8 cellular contexts compared by ENCODE assay signal in the genomic region with DNA sequence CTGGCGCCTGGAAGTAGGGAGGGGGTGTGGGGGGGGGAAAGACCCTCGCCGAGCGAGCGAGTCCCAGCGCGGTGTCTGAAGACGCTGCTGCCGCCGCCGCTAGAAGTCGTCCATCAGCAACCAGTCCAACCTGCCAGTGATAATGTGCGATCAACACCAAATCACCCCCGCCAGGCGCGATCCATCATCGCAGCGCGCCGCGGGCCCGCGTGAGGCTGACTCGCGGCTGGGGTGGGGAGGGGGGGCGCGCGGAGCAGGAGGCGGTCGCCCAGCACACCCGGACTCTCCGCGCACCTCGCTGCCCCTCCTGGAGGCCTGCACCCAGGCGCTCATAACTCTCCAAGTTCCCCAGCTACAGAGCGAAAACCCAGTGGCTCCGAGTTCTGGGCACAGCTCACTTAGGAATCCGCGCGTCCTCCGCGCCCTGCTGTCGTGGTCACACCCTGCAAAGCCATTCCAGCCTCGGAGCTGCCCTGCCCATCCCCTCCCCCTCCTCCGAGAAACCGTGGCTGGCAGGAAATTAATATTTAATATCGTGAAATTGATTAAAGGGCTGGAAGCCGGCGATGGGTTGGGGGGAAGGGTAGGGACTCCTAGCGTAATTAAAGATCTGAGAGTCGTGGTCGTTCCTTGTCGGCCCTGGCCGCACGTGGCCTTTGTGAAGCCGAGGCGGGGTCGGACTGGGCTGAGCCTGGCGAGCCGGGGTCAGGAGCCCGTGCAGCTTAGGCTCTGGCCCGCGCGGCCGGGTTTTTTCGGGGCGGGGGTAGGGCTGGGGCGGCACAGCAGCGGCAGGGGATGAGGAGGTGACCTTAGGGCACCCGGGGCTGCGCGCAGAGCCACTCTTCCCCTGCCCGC. TPM values are rescaled to one million over a fixed set of nuclear protein-coding genes. Genes with fewer than 3 reads are reported as not detected.
DNase-seq lines count a peak whose midpoint lies in the region; ATAC-seq and TF ChIP-seq lines count a peak whose summit lies in the region.

No MANE protein-coding gene starts in this region.

- H3K4me3 ChIP-seq in BLaER1 treated with 17β-estradiol and CSF1 and Interleukin-3, amounts not matched to agents 10 nM and 100 nM, result peak overlapping the region; percentile 49 to 72 (median 63)
- H3K4me3 ChIP-seq in ectodermal cell (ENCODE audit: insufficient read depth, low read depth, low read length) (peak overlapping the region; percentile 26), neural cell (ENCODE audit: low read length) (peak overlapping the region; percentile 66)

- peak; percentile 9 for TF ChIP-seq CTCF in neural cell (IDR thresholded peaks at IDR 0.05; ENCODE audit: poor library complexity, severe bottlenecking)

- H3K4me2 ChIP-seq in BLaER1 treated with 17β-estradiol and CSF1 and Interleukin-3, amounts not matched to agents 10 nM and 100 nM, result peak overlapping the region; percentile 69 to 98 (median 89)
- no peak overlapping the region for H3K4me2 ChIP-seq in neural cell (ENCODE audit: low read length)

- peaks cover 31 to 73% (median 59%) of the 10 kb centered on the region in 11 experiments for H3K9me3 ChIP-seq in BLaER1 treated with 17β-estradiol and CSF1 and Interleukin-3, amounts not matched to agents 10 nM and 100 nM (replicated peaks in 1 of 11)
- H3K9me3 ChIP-seq in ectodermal cell (ENCODE audit: control insufficient read depth, low read length) (no peaks in the 10 kb centered on the region), neural cell (ENCODE audit: low read length) (no peaks in the 10 kb centered on the region)

- no peaks in the 10 kb centered on the region for H3K36me3 Mint-ChIP-seq in IgD-negative memory B cell

- TF ChIP-seq EP300 in neural cell (conservative IDR thresholded peaks at IDR 0.05; ENCODE audit: poor library complexity, severe bottlenecking), result no peak

- H3K27me3 ChIP-seq in BLaER1 treated with 17β-estradiol and CSF1 and Interleukin-3, amounts not matched to agents 10 nM and 100 nM, result peaks cover 0 to 9% (median 0%) of the 10 kb centered on the region in 11 experiments; a peak in 4 of 22 replicates
- H3K27me3 ChIP-seq in ectodermal cell (ENCODE audit: control insufficient read depth, insufficient read depth, low read length, poor library complexity, severe bottlenecking) (peaks cover 47% of the 10 kb centered on the region), neural cell (ENCODE audit: insufficient read depth, low read depth, low read length) (peaks cover 4% of the 10 kb centered on the region)

- no peak for TF ChIP-seq RAD21 in neural cell (conservative IDR thresholded peaks at IDR 0.05)

- ATAC-seq in HG02840 (IDR thresholded peaks at IDR 0.05; ENCODE audit: low FRiP score, unreplicated experiment), result no peak
- no peak for ATAC-seq in HG03469 (IDR thresholded peaks at IDR 0.05; ENCODE audit: unreplicated experiment)
- ATAC-seq in HG02870 (IDR thresholded peaks at IDR 0.05; ENCODE audit: unreplicated experiment), result no peak

- no peaks in the 10 kb centered on the region for H3K36me3 ChIP-seq in BLaER1 treated with 17β-estradiol and CSF1 and Interleukin-3, amounts not matched to agents 10 nM and 100 nM
- H3K36me3 ChIP-seq in ectodermal cell (ENCODE audit: control insufficient read depth, insufficient read depth, low read length), result no peaks in the 10 kb centered on the region
- no peaks in the 10 kb centered on the region for H3K36me3 ChIP-seq in neural cell (ENCODE audit: insufficient read depth, low read length)

- H3K9me2 ChIP-seq in neural cell (ENCODE audit: insufficient read depth, low read length), result no peaks in the 10 kb centered on the region

- peak overlapping the region; percentile 62 to 95 (median 91); a peak in 21 of 22 replicates for H3K9ac ChIP-seq in BLaER1 treated with 17β-estradiol and CSF1 and Interleukin-3, amounts not matched to agents 10 nM and 100 nM
- peak overlapping the region; percentile 80 for H3K9ac ChIP-seq in neural cell (ENCODE audit: low read length)

- H3K27ac Mint-ChIP-seq in IgD-negative memory B cell, result peak overlapping the region in 1 of 3 donors; percentile 68

- peaks cover 32 to 55% (median 50%) of the 10 kb centered on the region in 10 experiments for H3K4me1 ChIP-seq in BLaER1 treated with 17β-estradiol and CSF1 and Interleukin-3, amounts not matched to agents 10 nM and 100 nM
- peaks cover 4% of the 10 kb centered on the region for H3K4me1 ChIP-seq in ectodermal cell (ENCODE audit: control insufficient read depth, insufficient read depth, low read length)

- no peak for DNase-seq in DMS 273 treated with DMSO at 0.1 percent for 48 hours (lab: John Stamatoyannopoulos, UW)

- 0% methylated on average over 71 to 72 of the region's 73 CpGs for WGBS in ectodermal cell, 2 experiments

- peaks cover 7 to 11% (median 8%) of the 10 kb centered on the region in 3 donors for H3K4me1 Mint-ChIP-seq in IgD-negative memory B cell

- H3K4me3 Mint-ChIP-seq in IgD-negative memory B cell, result peak overlapping the region in 3 of 4 donors; percentile 80 to 89 (median 82)

- H3K27me3 Mint-ChIP-seq in IgD-negative memory B cell, result peaks cover 13% of the 10 kb centered on the region

- no peak overlapping the region for H2AFZ ChIP-seq in neural cell (ENCODE audit: low read depth, low read length)

- no peaks in the 10 kb centered on the region for H4K20me1 ChIP-seq in BLaER1 treated with 17β-estradiol and CSF1 and Interleukin-3, amounts not matched to agents 10 nM and 100 nM
- H4K20me1 ChIP-seq in neural cell (ENCODE audit: insufficient read depth), result no peaks in the 10 kb centered on the region

- no peaks in the 10 kb centered on the region for H3K79me2 ChIP-seq in neural cell (replicated peaks; ENCODE audit: insufficient read depth, low read length)

- H3K9me3 Mint-ChIP-seq in IgD-negative memory B cell, result peaks cover 0 to 3% (median 0%) of the 10 kb centered on the region in 3 donors

- H3F3A ChIP-seq in neural cell (ENCODE audit: insufficient read depth, low read length, poor library complexity, severe bottlenecking), result no peaks in the 10 kb centered on the region

- peak overlapping the region in 10 of 11 experiments; percentile 55 to 93 (median 87); a peak in 21 of 22 replicates for H3K27ac ChIP-seq in BLaER1 treated with 17β-estradiol and CSF1 and Interleukin-3, amounts not matched to agents 10 nM and 100 nM
- H3K27ac ChIP-seq in ectodermal cell (ENCODE audit: insufficient read depth, low read depth, low read length, poor library complexity, severe bottlenecking), result no peak overlapping the region
- H3K27ac ChIP-seq in neural cell (ENCODE audit: low read length), result peak overlapping the region; percentile 70

TF ChIP-seq in neural cell, 6 proteins besides CTCF, POLR2A, EP300 and RAD21:
- TF ChIP-seq EZH2 (IDR thresholded peaks at IDR 0.05; ENCODE audit: borderline replicate concordance, insufficient read depth, low read length, poor library complexity, severe bottlenecking) (no peak), POLR2AphosphoS5 (IDR thresholded peaks at IDR 0.05) (peak; percentile 39)

RNA-seq across cellular contexts. Expression of a gene that starts 58.1 kb away (rescaled TPM):
- polyA plus RNA-seq in IgD-negative memory B cell (10.2 TPM), neural cell (18.0 and 23.7 TPM in 2 replicates)
- 18.1 TPM for polyA plus RNA-seq in ectodermal cell (2013, experiment 1 of 4)
- polyA plus RNA-seq in ectodermal cell (2013, experiment 2 of 4), result 23.8 TPM
- 16.4 TPM for polyA plus RNA-seq in ectodermal cell (2013, experiment 3 of 4)
- polyA plus RNA-seq in ectodermal cell (2013, experiment 4 of 4), result 14.5 TPM
- 49.7 and 72.6 TPM in 2 replicates for polyA minus RNA-seq in neural cell
